Comparison of ENCODE assay signal across 9 cellular contexts in the genomic region with DNA sequence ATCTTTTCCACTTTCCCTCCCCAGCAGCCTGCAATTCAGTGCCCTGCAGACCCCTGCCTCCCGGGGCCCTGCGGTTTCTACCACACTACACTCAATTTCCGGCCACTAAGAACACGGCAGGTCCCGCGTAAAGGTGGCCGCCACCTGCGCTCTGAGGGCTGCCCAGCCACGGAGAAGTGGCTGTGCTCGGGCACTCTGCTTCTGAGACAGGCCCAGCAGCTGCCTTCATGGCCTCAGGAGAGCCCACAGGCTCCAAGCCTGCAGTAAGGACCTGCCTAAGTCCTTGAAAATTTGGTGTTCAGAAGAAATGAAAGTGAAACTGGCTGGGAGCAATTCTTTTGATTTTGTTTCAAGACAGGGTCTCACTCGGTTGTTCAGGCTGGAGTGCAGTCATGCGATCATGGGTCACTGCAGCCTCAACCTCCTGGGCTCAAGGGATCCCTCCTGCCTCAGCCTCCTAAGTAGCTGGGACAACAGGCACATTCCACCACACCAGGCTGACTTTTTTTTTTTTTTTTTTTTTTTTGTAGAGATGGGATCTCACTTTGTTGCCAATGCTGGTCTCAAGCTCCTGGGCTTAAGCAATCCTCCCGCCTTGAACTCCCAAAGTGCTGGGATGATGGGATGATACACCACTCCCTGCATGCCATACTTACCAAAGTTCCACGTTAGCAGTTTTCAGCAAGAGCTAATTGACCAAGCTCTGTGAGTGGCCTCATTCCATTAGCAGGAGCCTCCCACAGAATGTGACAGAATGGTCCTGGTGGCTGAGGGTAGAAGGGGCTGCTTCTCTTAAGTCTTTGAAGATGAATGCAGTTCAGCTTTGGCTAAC. TPM values are rescaled to one million over a fixed set of nuclear protein-coding genes. Genes with fewer than 3 reads are reported as not detected.
DNase-seq lines count a peak whose midpoint lies in the region; ATAC-seq and TF ChIP-seq lines count a peak whose summit lies in the region.
"Had no signal": no experiment of that assay in that cellular context is flagged by ENCODE, and none has a peak within 500 bp of the region (broad histone marks: within the 10 kb centered on the region; RNA-seq: fewer than 3 reads in every experiment).

No MANE protein-coding gene starts in this region.

- TF ChIP-seq CTCF in GM10248 (IDR thresholded peaks at IDR 0.05; ENCODE audit: control extremely low read depth, extremely low read depth, low read depth, missing control alignments): no peak
- TF ChIP-seq CTCF in KMS-11 (conservative IDR thresholded peaks at IDR 0.05; ENCODE audit: low read depth, low read length): peak; percentile 13; the same call in 1 of the 2 replicates

- no peaks in the 10 kb centered on the region for H3K79me1 ChIP-seq in trophoblast cell (ENCODE audit: low read length)

- H3K9me3 ChIP-seq in trophoblast cell (ENCODE audit: insufficient read depth, low read depth, low read length): peaks cover 2% of the 10 kb centered on the region
- no peaks in the 10 kb centered on the region for H3K9me3 ChIP-seq in GM23248 (ENCODE audit: low read depth)
- no peaks in the 10 kb centered on the region; the same call in 1 of the 2 replicates for H3K9me3 ChIP-seq in MG63

- H2AFZ ChIP-seq in KMS-11 (ENCODE audit: low read depth): peak overlapping the region; percentile 69
- H2AFZ ChIP-seq in trophoblast cell (ENCODE audit: insufficient read depth, low read length, poor library complexity): no peak overlapping the region
- H2AFZ ChIP-seq in GM23248: no peak overlapping the region

- H4K20me1 ChIP-seq in KMS-11 (ENCODE audit: insufficient read depth) (no peaks in the 10 kb centered on the region), GM23248 (ENCODE audit: insufficient read depth) (no peaks in the 10 kb centered on the region)

- in situ Hi-C loops in GM23248 (cut with MboI): no loop called here

- no peak overlapping the region for H2BK120ac ChIP-seq in trophoblast cell (ENCODE audit: insufficient read depth, low read length, poor library complexity)

- H3K79me2 ChIP-seq in KMS-11 (ENCODE audit: insufficient read depth, low read depth) (no peaks in the 10 kb centered on the region), trophoblast cell (ENCODE audit: control insufficient read depth, insufficient read depth, low read length, poor library complexity) (no peaks in the 10 kb centered on the region), GM23248 (ENCODE audit: insufficient read depth) (no peaks in the 10 kb centered on the region)

- WGBS in trophoblast cell (ENCODE audit: extremely low coverage, insufficient coverage, insufficient read length): no CpG with 5 or more reads among the region's 14 CpGs
- WGBS in GM23248 (ENCODE audit: low coverage in 1 of 2, low lambda C conversion rate in 2 of 2, missing lambda C conversion rate in 2 of 2), 2 experiments: 70 to 74% methylated on average over 14 of the region's 14 CpGs

- no peak overlapping the region for H4K91ac ChIP-seq in trophoblast cell (ENCODE audit: low read depth, low read length)

- H3K23ac ChIP-seq in trophoblast cell (ENCODE audit: low read length): no peak overlapping the region

- H2AK5ac ChIP-seq in trophoblast cell (ENCODE audit: low read length): no peak overlapping the region

- H3K9me2 ChIP-seq in GM23248 (ENCODE audit: insufficient read depth): no peaks in the 10 kb centered on the region

- H3K27me3 ChIP-seq in KMS-11 (ENCODE audit: insufficient read depth, low read depth) (no peaks in the 10 kb centered on the region), trophoblast cell (ENCODE audit: insufficient read depth, low read length) (no peaks in the 10 kb centered on the region), GM23248 (replicated peaks; ENCODE audit: insufficient read depth) (no peaks in the 10 kb centered on the region), MG63 (no peaks in the 10 kb centered on the region)

- no peak overlapping the region for H3K18ac ChIP-seq in trophoblast cell (ENCODE audit: low read length)

- H3K4me1 ChIP-seq in KMS-11 (ENCODE audit: low read depth, poor library complexity, severe bottlenecking) (peaks cover 31% of the 10 kb centered on the region), trophoblast cell (ENCODE audit: control insufficient read depth in 1 of 2, insufficient read depth in 2 of 2, low read length in 2 of 2) (peaks cover 5 to 11% of the 10 kb centered on the region in 2 experiments), GM23248 (ENCODE audit: insufficient read depth) (no peaks in the 10 kb centered on the region)

- no peak overlapping the region for H4K12ac ChIP-seq in trophoblast cell (ENCODE audit: low read depth, low read length)

- DNase-seq in GM10248 (ENCODE audit: extremely low spot score) (peak; percentile 50), amniotic epithelial cell (ENCODE audit: low read depth) (peak; percentile 60), trophoblast cell (peak; percentile 83 to 92), GM23248 (no peak), MG63 (no peak), COLO829 (ENCODE audit: low spot score) (no peak)
- DNase-seq: islet precursor cell had no signal

- no peaks in the 10 kb centered on the region for H3F3A ChIP-seq in GM23248 (ENCODE audit: insufficient read depth)

- POLR2A ChIA-PET in GM10248 (lab: Yijun Ruan, JAX): interaction anchor here (0.6 to 0.7 kb wide), 2 partner anchors 284 to 303 kb away, joined by 3 to 4 read pairs; no protein-coding TSS in a partner anchor

- H3K14ac ChIP-seq in trophoblast cell (ENCODE audit: low read length): no peak overlapping the region

- H3K9ac ChIP-seq in KMS-11: peak overlapping the region; percentile 40; the same call in 1 of the 2 replicates
- no peak overlapping the region for H3K9ac ChIP-seq in trophoblast cell (ENCODE audit: low read length)
- no peak overlapping the region for H3K9ac ChIP-seq in GM23248

- no peak overlapping the region for H3K4ac ChIP-seq in trophoblast cell (ENCODE audit: low read depth, low read length)

- CTCF ChIA-PET in GM10248 (lab: Yijun Ruan, JAX): interaction anchor here (1.2 kb wide), 1 partner anchor 458 kb away, joined by 4 read pairs; no protein-coding TSS in a partner anchor

- H3K4me3 ChIP-seq in KMS-11 (IDR thresholded peaks at IDR 0.05; ENCODE audit: insufficient read depth, low read depth, low read length) (no peak overlapping the region), trophoblast cell (ENCODE audit: low read depth, low read length) (no peak overlapping the region), GM23248 (no peak overlapping the region), MG63 (no peak overlapping the region)

- no peak overlapping the region for H2BK5ac ChIP-seq in trophoblast cell (ENCODE audit: low read depth, low read length, poor library complexity)

- H2BK12ac ChIP-seq in trophoblast cell (ENCODE audit: low read length): no peak overlapping the region

- H3K36me3 ChIP-seq in KMS-11 (ENCODE audit: insufficient read depth): no peaks in the 10 kb centered on the region
- H3K36me3 ChIP-seq in trophoblast cell (ENCODE audit: control insufficient read depth in 1 of 2, insufficient read depth in 2 of 2, low read length in 2 of 2): no peaks in the 10 kb centered on the region
- no peaks in the 10 kb centered on the region for H3K36me3 ChIP-seq in GM23248 (ENCODE audit: low read depth)
- no peaks in the 10 kb centered on the region for H3K36me3 ChIP-seq in MG63

- H3K27ac ChIP-seq in KMS-11: peak overlapping the region; percentile 64
- no peak overlapping the region for H3K27ac ChIP-seq in trophoblast cell (ENCODE audit: low read depth, low read length)
- H3K27ac ChIP-seq in GM23248: no peak overlapping the region

- peak overlapping the region; percentile 53 for H3K4me2 ChIP-seq in KMS-11
- no peak overlapping the region for H3K4me2 ChIP-seq in trophoblast cell (ENCODE audit: low read length)
- H3K4me2 ChIP-seq in GM23248 (ENCODE audit: unreplicated experiment): no peak overlapping the region

- no peak for ATAC-seq in HG02588 (IDR thresholded peaks at IDR 0.05; ENCODE audit: unreplicated experiment)

- H4K8ac ChIP-seq in trophoblast cell (ENCODE audit: low read depth, low read length): no peak overlapping the region

RNA-seq across cellular contexts. Expression of a gene that starts 14.6 kb away (rescaled TPM):
- polyA plus RNA-seq in trophoblast cell (2013): 0.21 and 0.25 TPM in 2 replicates
- not detected in 2 replicates for total RNA-seq in GM23248 (2014; rRNA removed; shearing (Covaris generic))
- polyA plus RNA-seq in GM23248 (2016; fragmentation: Nextera tagmentation; extraction: Ambion mirVana): not detected in 2 replicates
- not detected in 2 replicates for total RNA-seq in MG63 (2014; rRNA removed; shearing (Covaris generic); ENCODE audit: low replicate concordance)

RNA-seq across cellular contexts. Expression of a gene that starts 42.6 kb away (rescaled TPM):
- polyA plus RNA-seq in trophoblast cell (2013): 0.11 TPM in 2 replicates
- total RNA-seq in GM23248 (2014; rRNA removed; shearing (Covaris generic)): not detected in 2 replicates
- not detected in 2 replicates for polyA plus RNA-seq in GM23248 (2016; fragmentation: Nextera tagmentation; extraction: Ambion mirVana)
- total RNA-seq in MG63 (2014; rRNA removed; shearing (Covaris generic); ENCODE audit: low replicate concordance): not detected in 2 replicates

Comparison
In these comparisons a context has a peak if more than half of its experiments do, and no peak if none do; other contexts are left out.
1. DNase-seq: peak in GM10248 (single experiment), amniotic epithelial cell (single experiment) and trophoblast cell (2 of 2); none in GM23248 (single experiment), MG63 (single experiment) and COLO829 (single experiment).